In genomic region chr5:144093868-144094267, GRCh38 we compare ENCODE assay signal across 33 cellular contexts.
"Had no signal": no experiment of that assay in that cellular context is flagged by ENCODE, and none has a peak within 500 bp of the region (broad histone marks: within the 10 kb centered on the region; RNA-seq: fewer than 3 reads in every experiment).

No MANE protein-coding gene starts in this region.

- H3K4me3 Mint-ChIP-seq: activated CD8-positive, alpha-beta T cell treated with anti-CD3 and anti-CD28 coated beads for 36 hours; activated naive CD8-positive, alpha-beta T cell treated with anti-CD3 and anti-CD28 coated beads for 36 hours; activated T-cell treated with anti-CD3 and anti-CD28 coated beads, Interleukin-2, amount 50 U/mL, for 72 hours; activated T-helper 17 cell treated with anti-CD3 and anti-CD28 coated beads, Interleukin-2, amount 50 U/mL, for 72 hours had no signal

- H3K4me2 ChIP-seq: PC-9 had no signal

- H3K36me3 ChIP-seq: brain microvascular endothelial cell, MG63, WERI-Rb-1 had no signal

- H3K9me3 Mint-ChIP-seq: activated T-cell treated with anti-CD3 and anti-CD28 coated beads, Interleukin-2, amount 50 U/mL, for 72 hours had no signal

- H3K4me3 ChIP-seq: MG63, PC-9 had no signal

- H2AFZ ChIP-seq: PC-9 had no signal

- H3K27ac ChIP-seq: brain microvascular endothelial cell, PC-9, RWPE1, WERI-Rb-1 had no signal

- H3K27me3 ChIP-seq: brain microvascular endothelial cell, MG63 had no signal

- DNase-seq: activated CD4-positive, alpha-beta T cell treated with anti-CD3 and anti-CD28 coated beads for 1 hour; activated CD4-positive, alpha-beta T cell treated with anti-CD3 and anti-CD28 coated beads for 48 hours; activated CD4-positive, alpha-beta T cell treated with anti-CD3 and anti-CD28 coated beads, Interleukin-2, amount 50 U/mL, for 4 hours; activated CD4-positive, CD25-positive, alpha-beta regulatory T cell; activated CD8-positive, alpha-beta T cell treated with anti-CD3 and anti-CD28 coated beads for 36 hours; activated effector memory CD4-positive, alpha-beta T cell treated with anti-CD3 and anti-CD28 coated beads, Interleukin-2, amount 50 U/mL, for 16 hours; activated naive CD4-positive, alpha-beta T cell; activated naive CD4-positive, alpha-beta T cell treated with anti-CD3 and anti-CD28 coated beads, Interleukin-2, amount 50 U/mL, for 16 hours; activated naive CD8-positive, alpha-beta T cell treated with anti-CD3 and anti-CD28 coated beads for 36 hours; activated T-cell treated with anti-CD3 and anti-CD28 coated beads, Interleukin-2, amount 50 U/mL, for 1 hour; activated T-cell treated with anti-CD3 and anti-CD28 coated beads, Interleukin-2, amount 50 U/mL, for 72 hours; amniotic stem cell; aorta; brain microvascular endothelial cell; central memory CD4-positive, alpha-beta T cell; Karpas-422; MG63; NCI-H1048; NCI-H1105 treated with DMSO at 0.1 percent for 48 hours; NCI-H1436; NCI-H1694; NCI-H1930; NCI-H2081 treated with DMSO at 0.1 percent for 48 hours; NCI-H345; NCI-H524 treated with DMSO at 0.1 percent for 48 hours; PC-9; SW 1271; T-helper 1 cell; T-helper 9 cell; WERI-Rb-1 had no signal

- ATAC-seq: activated CD8-positive, alpha-beta T cell treated with anti-CD3 and anti-CD28 coated beads for 36 hours; activated T-cell treated with anti-CD3 and anti-CD28 coated beads, Interleukin-2, amount 50 U/mL, for 72 hours; activated T-helper 17 cell treated with anti-CD3 and anti-CD28 coated beads, Interleukin-2, amount 50 U/mL, for 72 hours; Right ventricle myocardium inferior had no signal

- H3K27ac Mint-ChIP-seq: activated CD8-positive, alpha-beta T cell treated with anti-CD3 and anti-CD28 coated beads for 36 hours; activated naive CD8-positive, alpha-beta T cell treated with anti-CD3 and anti-CD28 coated beads for 36 hours; activated T-cell treated with anti-CD3 and anti-CD28 coated beads, Interleukin-2, amount 50 U/mL, for 72 hours; activated T-helper 17 cell treated with anti-CD3 and anti-CD28 coated beads, Interleukin-2, amount 50 U/mL, for 72 hours had no signal

- H3K36me3 Mint-ChIP-seq: activated naive CD8-positive, alpha-beta T cell treated with anti-CD3 and anti-CD28 coated beads for 36 hours had no signal
